ENCODE assay signal across 8 cellular contexts in the genomic region with DNA sequence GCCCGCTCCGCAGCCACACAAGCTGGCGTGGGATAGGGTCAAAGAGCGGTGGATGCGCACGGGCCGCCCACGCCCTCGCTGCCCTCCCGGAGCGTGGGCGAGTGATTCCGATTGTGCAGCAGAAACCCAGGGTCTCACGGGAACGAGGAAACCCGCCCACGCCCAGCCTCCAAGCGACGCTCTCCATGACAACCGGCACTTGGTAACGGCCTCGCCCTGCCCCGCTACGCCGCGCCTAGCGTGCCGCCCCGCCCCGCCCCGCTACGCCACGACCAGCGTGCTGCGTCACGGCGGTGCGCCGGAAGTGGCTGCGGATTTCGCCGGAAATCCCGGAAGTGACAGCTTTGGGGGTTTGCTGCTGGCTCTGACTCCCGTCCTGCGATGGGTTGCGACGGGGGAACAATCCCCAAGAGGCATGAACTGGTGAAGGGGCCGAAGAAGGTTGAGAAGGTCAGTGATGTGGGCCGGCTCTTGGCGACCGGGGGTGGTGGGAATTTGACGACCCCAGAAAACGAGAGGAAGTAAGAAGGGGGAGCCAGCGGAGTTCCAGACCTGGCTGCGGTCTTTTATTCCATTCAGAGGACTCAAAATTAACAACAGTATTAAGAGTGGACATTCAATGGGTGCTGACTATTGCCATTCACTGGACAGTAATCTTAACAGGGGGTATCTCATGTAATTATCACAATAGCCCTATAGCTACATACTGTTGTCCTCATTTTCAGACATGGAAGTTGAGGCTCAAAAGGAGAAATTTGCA. TPM values are rescaled to one million over a fixed set of nuclear protein-coding genes. Genes with fewer than 3 reads are reported as not detected.
DNase-seq lines count a peak whose midpoint lies in the region; ATAC-seq and TF ChIP-seq lines count a peak whose summit lies in the region.

A gene with protein sequence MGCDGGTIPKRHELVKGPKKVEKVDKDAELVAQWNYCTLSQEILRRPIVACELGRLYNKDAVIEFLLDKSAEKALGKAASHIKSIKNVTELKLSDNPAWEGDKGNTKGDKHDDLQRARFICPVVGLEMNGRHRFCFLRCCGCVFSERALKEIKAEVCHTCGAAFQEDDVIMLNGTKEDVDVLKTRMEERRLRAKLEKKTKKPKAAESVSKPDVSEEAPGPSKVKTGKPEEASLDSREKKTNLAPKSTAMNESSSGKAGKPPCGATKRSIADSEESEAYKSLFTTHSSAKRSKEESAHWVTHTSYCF (plus strand): TSS at position 311 of the 760 bp plus-strand sequence. CDS start 71 bp downstream, at position 382.

- H3F3A ChIP-seq in OCI-LY1 (ENCODE audit: insufficient read depth, low read length) = no peaks in the 10 kb centered on the region

- peak within 1 kb of the TSS; percentile 39 for H2AFZ ChIP-seq in OCI-LY1 (ENCODE audit: low read length)

- H3K4me2 ChIP-seq in OCI-LY1 (ENCODE audit: low read length) = peak within 1 kb of the TSS; percentile 96

- no peaks in the 10 kb centered on the region for H4K20me1 ChIP-seq in OCI-LY1 (ENCODE audit: insufficient read depth, low read length)

- no peaks in the 10 kb centered on the region for H3K36me3 Mint-ChIP-seq in endothelial cell (ENCODE audit: low read depth, unreplicated experiment)
- peaks cover 4% of the 10 kb centered on the region for H3K36me3 Mint-ChIP-seq in mesothelial cell of epicardium

- H3K36me3 ChIP-seq in HUES6 (ENCODE audit: control insufficient read depth, insufficient read depth, low read length) (peaks cover 6% of the 10 kb centered on the region; the same call in 1 of the 2 replicates), OCI-LY1 (ENCODE audit: insufficient read depth, low read length) (peaks cover 8% of the 10 kb centered on the region)

- H3K4me3 Mint-ChIP-seq in endothelial cell (ENCODE audit: unreplicated experiment) (peak within 1 kb of the TSS; percentile 100), mesothelial cell of epicardium (peak within 1 kb of the TSS; percentile 100)

- H3K4me1 Mint-ChIP-seq in endothelial cell (ENCODE audit: unreplicated experiment) (peaks cover 15% of the 10 kb centered on the region), mesothelial cell of epicardium (peaks cover 12% of the 10 kb centered on the region)

- H3K27ac Mint-ChIP-seq in endothelial cell (ENCODE audit: unreplicated experiment) (peak within 1 kb of the TSS; percentile 99), mesothelial cell of epicardium (peak within 1 kb of the TSS; percentile 100)

- peak within 1 kb of the TSS; percentile 88 for H3K9ac ChIP-seq in HUES6 (ENCODE audit: low read length)
- peak within 1 kb of the TSS; percentile 93 for H3K9ac ChIP-seq in OCI-LY1 (ENCODE audit: low read length)

- H3K9me3 ChIP-seq in HUES6 (ENCODE audit: control insufficient read depth, insufficient read depth, low read depth, low read length) = no peaks in the 10 kb centered on the region
- no peaks in the 10 kb centered on the region for H3K9me3 ChIP-seq in OCI-LY1 (ENCODE audit: low read length)

- H3K9me3 Mint-ChIP-seq in endothelial cell (ENCODE audit: unreplicated experiment) (no peaks in the 10 kb centered on the region), mesothelial cell of epicardium (no peaks in the 10 kb centered on the region)

- ATAC-seq in GM21447 (IDR thresholded peaks at IDR 0.05; ENCODE audit: unreplicated experiment) = peak; percentile 95

- peak within 1 kb of the TSS; percentile 45; the same call in 1 of the 2 replicates for H3K27ac ChIP-seq in HUES6 (ENCODE audit: low read depth, low read length)
- no peak within 1 kb of the TSS for H3K27ac ChIP-seq in OCI-LY1 (ENCODE audit: low read depth, low read length, poor library complexity, severe bottlenecking)

- TF ChIP-seq CTCF in OCI-LY1 (IDR thresholded peaks at IDR 0.05; ENCODE audit: low read length) (no peak), endothelial cell (IDR thresholded peaks at IDR 0.05; ENCODE audit: unreplicated experiment) (no peak), mesothelial cell of epicardium (IDR thresholded peaks at IDR 0.05; ENCODE audit: unreplicated experiment) (no peak)

- H3K79me2 ChIP-seq in OCI-LY1 (ENCODE audit: insufficient read depth, low read length) = peaks cover 23% of the 10 kb centered on the region

- peaks cover 2% of the 10 kb centered on the region for H3K27me3 Mint-ChIP-seq in endothelial cell (ENCODE audit: unreplicated experiment)
- H3K27me3 Mint-ChIP-seq in mesothelial cell of epicardium (ENCODE audit: low read depth) = peaks cover 7% of the 10 kb centered on the region

- no peaks in the 10 kb centered on the region for H3K9me2 ChIP-seq in OCI-LY1 (ENCODE audit: low read depth, low read length)

- H3K27me3 ChIP-seq in HUES6 (ENCODE audit: control insufficient read depth, insufficient read depth, low read length) (no peaks in the 10 kb centered on the region; the same call in 1 of the 2 replicates), OCI-LY1 (ENCODE audit: insufficient read depth, low read length) (no peaks in the 10 kb centered on the region)

- H3K4me1 ChIP-seq in HUES6 (ENCODE audit: control insufficient read depth, insufficient read depth, low read length) = peaks cover 12% of the 10 kb centered on the region
- peaks cover 18% of the 10 kb centered on the region for H3K4me1 ChIP-seq in OCI-LY1 (ENCODE audit: insufficient read depth, low read length, severe bottlenecking)

- H3K4me3 ChIP-seq in HUES6 (ENCODE audit: low read depth, low read length) (peak within 1 kb of the TSS; percentile 94), OCI-LY1 (ENCODE audit: low read depth, low read length, poor library complexity, severe bottlenecking) (peak within 1 kb of the TSS; percentile 99)

- DNase-seq in D341Med (ENCODE audit: low spot score) (peak; percentile 98), endothelial cell (ENCODE audit: low spot score) (peak; percentile 95), mesothelial cell of epicardium (ENCODE audit: low spot score in 2 of 2, unreplicated experiment in 2 of 2) (peak; percentile 89 to 97)
- peak; percentile 96 for DNase-seq in activated CD8-positive, alpha-beta memory T cell treated with anti-CD3 and anti-CD28 coated beads, Interleukin-2, amount 50 U/mL, for 4 hours
- peak; percentile 93 to 97 for DNase-seq in stimulated activated CD8-positive, alpha-beta memory T cell treated with anti-CD3 and anti-CD28 coated beads, Interleukin-15, amount 100 ng/mL, for 4 hours (ENCODE audit: low read depth in 2 of 2)

RNA-seq across cellular contexts. Expression of the gene that starts here (rescaled TPM):
- total RNA-seq in endothelial cell (ENCODE audit: unreplicated experiment) (79.9 TPM), mesothelial cell of epicardium (59.5 to 63.2 TPM (median 61.9 TPM) in 3 replicates)
